Comparison of ENCODE assay signal across 30 cellular contexts in genomic region chr7:136229819-136230609, GRCh38.
"Had no signal": no experiment of that assay in that cellular context is flagged by ENCODE, and none has a peak within 500 bp of the region (broad histone marks: within the 10 kb centered on the region; RNA-seq: fewer than 3 reads in every experiment).

No MANE protein-coding gene starts in this region.

- H3K4me3 Mint-ChIP-seq: activated T-cell treated with anti-CD3 and anti-CD28 coated beads, Interleukin-2, amount 50 U/mL, for 24 hours; activated T-helper 17 cell treated with anti-CD3 and anti-CD28 coated beads, Interleukin-2, amount 50 U/mL, for 72 hours; immature natural killer cell; nephron had no signal

- H3K27me3 ChIP-seq: gastrocnemius medialis, tibial nerve had no signal

- FAIRE-seq: bronchial epithelial cell, colon, kidney, urothelium cell line had no signal

- H3K27ac ChIP-seq: gastrocnemius medialis, tibial nerve, WERI-Rb-1 had no signal

- H3K9me3 ChIP-seq: gastrocnemius medialis, tibial nerve had no signal

- H3K27me3 Mint-ChIP-seq: activated T-cell treated with anti-CD3 and anti-CD28 coated beads, Interleukin-2, amount 50 U/mL, for 24 hours; activated T-helper 17 cell treated with anti-CD3 and anti-CD28 coated beads, Interleukin-2, amount 50 U/mL, for 72 hours had no signal

- H3K36me3 ChIP-seq: gastrocnemius medialis, tibial nerve, WERI-Rb-1 had no signal

- DNase-seq: activated CD4-positive, alpha-beta T cell treated with anti-CD3 and anti-CD28 coated beads for 48 hours; activated CD4-positive, alpha-beta T cell treated with anti-CD3 and anti-CD28 coated beads, Interleukin-2, amount 50 U/mL, for 48 hours; activated CD8-positive, alpha-beta memory T cell treated with anti-CD3 and anti-CD28 coated beads for 24 hours; activated CD8-positive, alpha-beta memory T cell treated with anti-CD3 and anti-CD28 coated beads, Interleukin-2, amount 50 U/mL, for 4 hours; activated gamma-delta T cell treated with Interleukin-2 at 50 U/mL for 16 hours; activated T-cell treated with anti-CD3 and anti-CD28 coated beads, Interleukin-2, amount 50 U/mL, for 24 hours; dermis blood vessel endothelial cell; effector CD4-positive, alpha-beta T cell; gastrocnemius medialis; head of caudate nucleus; hippocampal formation; immature natural killer cell; kidney; left colon; mammary epithelial cell; posterior cingulate gyrus; right cardiac atrium; stimulated activated CD4-positive, alpha-beta T cell treated with anti-CD3 and anti-CD28 coated beads, Interleukin-15, amount 100 ng/mL, for 24 hours; stimulated activated CD4-positive, alpha-beta T cell treated with anti-CD3 and anti-CD28 coated beads, Interleukin-2, amount 100 ng/mL, for 24 hours; stimulated activated naive CD4-positive, alpha-beta T cell treated with Interleukin-2 at 50 U/mL for 16 hours; T1000; WERI-Rb-1 had no signal

- ATAC-seq: activated CD4-positive, CD25-positive, alpha-beta regulatory T cell treated with anti-CD3 and anti-CD28 coated beads, Interleukin-2, amount 50 U/mL, for 24 hours; activated naive CD4-positive, alpha-beta T cell treated with anti-CD3 and anti-CD28 coated beads, Interleukin-2, amount 50 U/mL, for 72 hours; activated T-helper 17 cell treated with anti-CD3 and anti-CD28 coated beads, Interleukin-2, amount 50 U/mL, for 72 hours; gastrocnemius medialis; left colon; right cardiac atrium had no signal

- H3K27ac Mint-ChIP-seq: activated naive CD4-positive, alpha-beta T cell treated with anti-CD3 and anti-CD28 coated beads, Interleukin-2, amount 50 U/mL, for 72 hours; activated T-cell treated with anti-CD3 and anti-CD28 coated beads, Interleukin-2, amount 50 U/mL, for 24 hours; activated T-helper 17 cell treated with anti-CD3 and anti-CD28 coated beads, Interleukin-2, amount 50 U/mL, for 72 hours; immature natural killer cell; nephron had no signal

- H3K4me1 Mint-ChIP-seq: activated T-helper 17 cell treated with anti-CD3 and anti-CD28 coated beads, Interleukin-2, amount 50 U/mL, for 72 hours; immature natural killer cell; nephron had no signal

- H3K4me1 ChIP-seq: gastrocnemius medialis, tibial nerve had no signal

- H3K4me3 ChIP-seq: gastrocnemius medialis, tibial nerve had no signal
